In genomic region chr14:67622675-67623074, GRCh38 we compare ENCODE assay signal across 8 cellular contexts. TPM values are rescaled to one million over a fixed set of nuclear protein-coding genes. Genes with fewer than 3 reads are reported as not detected.
A peak's percentile ranks its signal among the peaks of the same experiment; 100 is the strongest.
DNase-seq lines count a peak whose midpoint lies in the region; ATAC-seq and TF ChIP-seq lines count a peak whose summit lies in the region.

No MANE protein-coding gene starts in this region.

- H3K36me3 ChIP-seq in PC-9 (ENCODE audit: low read depth): no peaks in the 10 kb centered on the region

- peak overlapping the region; percentile 80 for H3K27ac ChIP-seq in PC-9

- intact Hi-C loops in activated CD4-positive, alpha-beta memory T cell treated with anti-CD3 and anti-CD28 coated beads for 36 hours (cut with micrococcal nuclease): loop anchor here (2.0 kb wide), 1 partner anchor 20 kb away; no protein-coding TSS in a partner anchor
- intact Hi-C loops in PC-9 (cut with micrococcal nuclease; ENCODE audit: unreplicated experiment): no loop called here

- BruUV-seq in PC-9 (replicated peaks; lab: Mats Ljungman, UMichigan): no TSS peak

- peak; percentile 24 for DNase-seq in activated CD4-positive, alpha-beta memory T cell treated with anti-CD3 and anti-CD28 coated beads for 36 hours
- DNase-seq in activated CD4-positive, alpha-beta memory T cell treated with anti-CD3 and anti-CD28 coated beads, Interleukin-2, amount 10 ng/mL, durations not matched to agents 7 days and 5 days: no peak
- DNase-seq in PC-9 (peak in 1 of 2 experiments; percentile 49), dermis microvascular lymphatic vessel endothelial cell (ENCODE audit: low read depth in 2 of 2) (peak; percentile 90 to 96), midbrain (lab: John Stamatoyannopoulos, UW) (no peak), NCI-H526 (lab: John Stamatoyannopoulos, UW) (no peak)

- H2AFZ ChIP-seq in PC-9: peak overlapping the region; percentile 45; the same call in 1 of the 2 replicates

- H3K9me3 ChIP-seq in PC-9 (ENCODE audit: insufficient read depth, low read depth): no peaks in the 10 kb centered on the region

- CTCF ChIA-PET in activated CD4-positive, alpha-beta memory T cell treated with anti-CD3 and anti-CD28 coated beads for 36 hours (lab: Charles Lee): interaction anchor here (1.2 kb wide), 1 partner anchor 82 kb away, joined by 6 read pairs; no protein-coding TSS in a partner anchor
- CTCF ChIA-PET in activated CD4-positive, alpha-beta memory T cell treated with anti-CD3 and anti-CD28 coated beads, Interleukin-2, amount 10 ng/mL, durations not matched to agents 7 days and 5 days (lab: Charles Lee): interaction anchor here (1.0 kb wide), 2 partner anchors 44 to 81 kb away, joined by 3 to 5 read pairs; no protein-coding TSS in a partner anchor
- CTCF ChIA-PET in PC-9 (lab: Charles Lee): interaction anchor here (0.9 kb wide), 1 partner anchor 82 kb away, joined by 4 read pairs; no protein-coding TSS in a partner anchor

- H3K27me3 ChIP-seq in PC-9 (ENCODE audit: insufficient read depth, low read depth): no peaks in the 10 kb centered on the region

- H3K4me3 ChIP-seq in PC-9: peak overlapping the region; percentile 29; the same call in 1 of the 2 replicates

- H3K4me3 Mint-ChIP-seq in activated CD4-positive, alpha-beta memory T cell treated with anti-CD3 and anti-CD28 coated beads for 36 hours: no peak overlapping the region
- no peak overlapping the region for H3K4me3 Mint-ChIP-seq in activated CD4-positive, alpha-beta memory T cell treated with anti-CD3 and anti-CD28 coated beads, Interleukin-2, amount 10 ng/mL, durations not matched to agents 7 days and 5 days
- H3K4me3 Mint-ChIP-seq in nephron: peak overlapping the region; percentile 48 to 69 (median 58)

- H3K9me2 ChIP-seq in PC-9 (ENCODE audit: insufficient read depth): no peaks in the 10 kb centered on the region

- peaks cover 2% of the 10 kb centered on the region for H3K36me3 Mint-ChIP-seq in activated CD4-positive, alpha-beta memory T cell treated with anti-CD3 and anti-CD28 coated beads for 36 hours
- H3K36me3 Mint-ChIP-seq in activated CD4-positive, alpha-beta memory T cell treated with anti-CD3 and anti-CD28 coated beads, Interleukin-2, amount 10 ng/mL, durations not matched to agents 7 days and 5 days (ENCODE audit: low read depth): peaks cover 2% of the 10 kb centered on the region
- H3K36me3 Mint-ChIP-seq in nephron (ENCODE audit: low read depth): peaks cover 6% of the 10 kb centered on the region

- peaks cover 27% of the 10 kb centered on the region for H3K4me1 ChIP-seq in PC-9 (replicated peaks; ENCODE audit: insufficient read depth)

- TF ChIP-seq CTCF in PC-9 (conservative IDR thresholded peaks at IDR 0.05) (no peak), nephron (IDR thresholded peaks at IDR 0.05; ENCODE audit: unreplicated experiment in 3 of 3) (no peak)

- H3K4me2 ChIP-seq in PC-9: peak overlapping the region; percentile 70

- H3K4me1 Mint-ChIP-seq in activated CD4-positive, alpha-beta memory T cell treated with anti-CD3 and anti-CD28 coated beads for 36 hours (ENCODE audit: low read depth): peaks cover 26% of the 10 kb centered on the region
- peaks cover 32% of the 10 kb centered on the region for H3K4me1 Mint-ChIP-seq in activated CD4-positive, alpha-beta memory T cell treated with anti-CD3 and anti-CD28 coated beads, Interleukin-2, amount 10 ng/mL, durations not matched to agents 7 days and 5 days
- H3K4me1 Mint-ChIP-seq in nephron: peaks cover 33% of the 10 kb centered on the region

- H3K9me3 Mint-ChIP-seq in activated CD4-positive, alpha-beta memory T cell treated with anti-CD3 and anti-CD28 coated beads for 36 hours: no peaks in the 10 kb centered on the region
- H3K9me3 Mint-ChIP-seq in activated CD4-positive, alpha-beta memory T cell treated with anti-CD3 and anti-CD28 coated beads, Interleukin-2, amount 10 ng/mL, durations not matched to agents 7 days and 5 days: no peaks in the 10 kb centered on the region
- H3K9me3 Mint-ChIP-seq in nephron: no peaks in the 10 kb centered on the region

- no peak for ATAC-seq in esophagus mucosa

- H4K20me1 ChIP-seq in PC-9 (ENCODE audit: insufficient read depth): no peaks in the 10 kb centered on the region; the same call in 1 of the 2 replicates

- no peak overlapping the region for H3K27ac Mint-ChIP-seq in activated CD4-positive, alpha-beta memory T cell treated with anti-CD3 and anti-CD28 coated beads for 36 hours
- H3K27ac Mint-ChIP-seq in activated CD4-positive, alpha-beta memory T cell treated with anti-CD3 and anti-CD28 coated beads, Interleukin-2, amount 10 ng/mL, durations not matched to agents 7 days and 5 days: no peak overlapping the region
- H3K27ac Mint-ChIP-seq in nephron: peak overlapping the region; percentile 52 to 92 (median 87)

- peaks cover 15% of the 10 kb centered on the region for H3K27me3 Mint-ChIP-seq in activated CD4-positive, alpha-beta memory T cell treated with anti-CD3 and anti-CD28 coated beads for 36 hours
- peaks cover 11% of the 10 kb centered on the region for H3K27me3 Mint-ChIP-seq in activated CD4-positive, alpha-beta memory T cell treated with anti-CD3 and anti-CD28 coated beads, Interleukin-2, amount 10 ng/mL, durations not matched to agents 7 days and 5 days
- H3K27me3 Mint-ChIP-seq in nephron (ENCODE audit: low read depth): peaks cover 24% of the 10 kb centered on the region

- H3F3A ChIP-seq in PC-9 (ENCODE audit: insufficient read depth, low read depth): peaks cover 14% of the 10 kb centered on the region; the same call in 1 of the 2 replicates

- no peaks in the 10 kb centered on the region for H3K79me2 ChIP-seq in PC-9 (ENCODE audit: low read depth)

- POLR2A ChIA-PET in activated CD4-positive, alpha-beta memory T cell treated with anti-CD3 and anti-CD28 coated beads for 36 hours (lab: Charles Lee): no interaction called here
- POLR2A ChIA-PET in activated CD4-positive, alpha-beta memory T cell treated with anti-CD3 and anti-CD28 coated beads, Interleukin-2, amount 10 ng/mL, durations not matched to agents 7 days and 5 days (lab: Charles Lee): interaction anchor here (1.1 to 1.4 kb wide), 3 partner anchors 22 to 73 kb away, joined by 3 to 4 read pairs (median 3); partner anchors contain the start of genes PIGH and RDH11
- POLR2A ChIA-PET in PC-9 (lab: Charles Lee; ENCODE audit: unreplicated experiment): no interaction called here

RNA-seq across cellular contexts. Expression of gene ARG2, which starts 3.0 kb away (rescaled TPM):
- 1 to 10 TPM; 6.8 to 7.6 TPM for total RNA-seq in activated CD4-positive, alpha-beta memory T cell treated with anti-CD3 and anti-CD28 coated beads for 36 hours
- total RNA-seq in activated CD4-positive, alpha-beta memory T cell treated with anti-CD3 and anti-CD28 coated beads, Interleukin-2, amount 10 ng/mL, durations not matched to agents 7 days and 5 days: 1 to 10 TPM; 6.8 to 7.7 TPM
- total RNA-seq in PC-9 (2021) (8.6 and 10.2 TPM in 2 replicates), dermis microvascular lymphatic vessel endothelial cell (29.2 and 39.7 TPM in 2 replicates), esophagus mucosa (35.6 TPM)

RNA-seq across cellular contexts. Expression of gene PIGH, which starts 22.6 kb away (rescaled TPM):
- total RNA-seq in activated CD4-positive, alpha-beta memory T cell treated with anti-CD3 and anti-CD28 coated beads for 36 hours: 10 to 100 TPM; 13.1 to 17.1 TPM
- 10 to 100 TPM; 15.7 to 16.4 TPM for total RNA-seq in activated CD4-positive, alpha-beta memory T cell treated with anti-CD3 and anti-CD28 coated beads, Interleukin-2, amount 10 ng/mL, durations not matched to agents 7 days and 5 days
- total RNA-seq in PC-9 (2021): 9.8 and 13.0 TPM in 2 replicates
- total RNA-seq in dermis microvascular lymphatic vessel endothelial cell: 9.2 and 14.2 TPM in 2 replicates
- total RNA-seq in esophagus mucosa: 13.1 TPM

RNA-seq across cellular contexts. Expression of gene VTI1B, which starts 51.8 kb away (rescaled TPM):
- total RNA-seq in activated CD4-positive, alpha-beta memory T cell treated with anti-CD3 and anti-CD28 coated beads for 36 hours: 10 to 100 TPM; 75.6 to 75.8 TPM
- 10 to 100 TPM; 73.3 to 77.3 TPM for total RNA-seq in activated CD4-positive, alpha-beta memory T cell treated with anti-CD3 and anti-CD28 coated beads, Interleukin-2, amount 10 ng/mL, durations not matched to agents 7 days and 5 days
- total RNA-seq in PC-9 (2021): 131 and 148 TPM in 2 replicates
- 36.2 and 51.2 TPM in 2 replicates for total RNA-seq in dermis microvascular lymphatic vessel endothelial cell
- total RNA-seq in esophagus mucosa: 81.0 TPM

Comparison
In these comparisons a context has a peak if more than half of its experiments do, and no peak if none do; other contexts are left out.
1. DNase-seq: peak in activated CD4-positive, alpha-beta memory T cell treated with anti-CD3 and anti-CD28 coated beads for 36 hours (single experiment) and dermis microvascular lymphatic vessel endothelial cell (2 of 2); none in activated CD4-positive, alpha-beta memory T cell treated with anti-CD3 and anti-CD28 coated beads, Interleukin-2, amount 10 ng/mL, durations not matched to agents 7 days and 5 days (single experiment), midbrain (single experiment) and NCI-H526 (0 of 2).
2. H3K27ac Mint-ChIP-seq: peak in nephron (3 of 3); none in activated CD4-positive, alpha-beta memory T cell treated with anti-CD3 and anti-CD28 coated beads for 36 hours (single experiment) and activated CD4-positive, alpha-beta memory T cell treated with anti-CD3 and anti-CD28 coated beads, Interleukin-2, amount 10 ng/mL, durations not matched to agents 7 days and 5 days (single experiment).
3. H3K4me3 Mint-ChIP-seq: peak in nephron (3 of 3); none in activated CD4-positive, alpha-beta memory T cell treated with anti-CD3 and anti-CD28 coated beads for 36 hours (single experiment) and activated CD4-positive, alpha-beta memory T cell treated with anti-CD3 and anti-CD28 coated beads, Interleukin-2, amount 10 ng/mL, durations not matched to agents 7 days and 5 days (single experiment).